ENCODE assay signal across 25 cellular contexts in the genomic region with DNA sequence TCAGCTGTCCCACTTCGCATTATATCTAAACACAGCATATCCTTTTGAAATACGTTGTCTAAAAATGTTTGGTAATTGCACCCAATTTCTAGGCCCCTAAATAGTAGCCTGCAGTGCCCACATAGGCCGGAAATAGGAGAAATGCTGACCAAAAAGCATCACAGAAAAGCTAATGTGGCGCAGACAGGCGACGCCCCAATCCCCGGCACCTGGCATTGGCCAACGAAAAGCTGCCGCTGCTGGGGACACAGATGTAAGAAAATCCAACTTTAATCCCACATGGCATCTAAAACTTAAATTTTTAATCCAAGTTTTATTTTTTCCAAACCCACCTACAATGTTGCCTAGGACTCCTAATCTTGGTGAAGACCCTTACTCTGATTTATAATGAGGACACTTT. TPM values are rescaled to one million over a fixed set of nuclear protein-coding genes. Genes with fewer than 3 reads are reported as not detected.
DNase-seq lines count a peak whose midpoint lies in the region; ATAC-seq and TF ChIP-seq lines count a peak whose summit lies in the region.
"Had no signal": no experiment of that assay in that cellular context is flagged by ENCODE, and none has a peak within 500 bp of the region (broad histone marks: within the 10 kb centered on the region; RNA-seq: fewer than 3 reads in every experiment).

No MANE protein-coding gene starts in this region.

- no peak for TF ChIP-seq CTCF in CD4-positive, alpha-beta T cell (IDR thresholded peaks at IDR 0.05)
- TF ChIP-seq CTCF in psoas muscle (IDR thresholded peaks at IDR 0.05) = no peak
- TF ChIP-seq CTCF in type B pancreatic cell (conservative IDR thresholded peaks at IDR 0.05) = no peak

- H3K9me3 ChIP-seq in CD4-positive, alpha-beta T cell (ENCODE audit: control insufficient read depth, low read length) = no peaks in the 10 kb centered on the region
- H3K9me3 ChIP-seq in psoas muscle = no peaks in the 10 kb centered on the region
- H3K9me3 ChIP-seq: breast epithelium, colonic mucosa, esophagus muscularis mucosa, HAP-1, ovary, upper lobe of left lung had no signal

- intact Hi-C loops in CD4-positive, alpha-beta T cell (cut with DNase I, micrococcal nuclease) = no loop called here
- intact Hi-C loops in psoas muscle (cut with DNase I) = no loop called here

- H3K4me3 ChIP-seq in psoas muscle = peak overlapping the region; percentile 5
- H3K4me3 ChIP-seq: breast epithelium, colonic mucosa, esophagus muscularis mucosa, HAP-1, ovary, upper lobe of left lung had no signal

- peaks cover 58% of the 10 kb centered on the region for H3K4me1 Mint-ChIP-seq in CD4-positive, alpha-beta T cell (ENCODE audit: low read depth)
- peaks cover 44% of the 10 kb centered on the region for H3K4me1 Mint-ChIP-seq in activated naive CD8-positive, alpha-beta T cell treated with anti-CD3 and anti-CD28 coated beads, Interleukin-2, amount 50 U/mL, for 24 hours
- H3K4me1 Mint-ChIP-seq in type B pancreatic cell (ENCODE audit: unreplicated experiment) = peaks cover 15% of the 10 kb centered on the region

- POLR2A ChIA-PET in CD4-positive, alpha-beta T cell (lab: Charles Lee) = no interaction called here

- H3K27ac Mint-ChIP-seq in CD4-positive, alpha-beta T cell = no peak overlapping the region
- H3K27ac Mint-ChIP-seq in activated naive CD8-positive, alpha-beta T cell treated with anti-CD3 and anti-CD28 coated beads, Interleukin-2, amount 50 U/mL, for 24 hours = peak overlapping the region; percentile 15
- H3K27ac Mint-ChIP-seq in type B pancreatic cell = no peak overlapping the region
- H3K27ac Mint-ChIP-seq: activated T-helper 1 cell treated with anti-CD3 and anti-CD28 coated beads, Interleukin-12 subunit alpha, Interleukin-12 subunit beta, Interleukin-2, Interleukin-4 antibody, amounts not matched to agents 30 ng/mL and 10 ng/mL and 1 ng/mL, durations not matched to agents 14 hours and 24 hours and 36 hours had no signal

- H3K4me3 Mint-ChIP-seq in CD4-positive, alpha-beta T cell = peak overlapping the region; percentile 60
- no peak overlapping the region for H3K4me3 Mint-ChIP-seq in activated naive CD8-positive, alpha-beta T cell treated with anti-CD3 and anti-CD28 coated beads, Interleukin-2, amount 50 U/mL, for 24 hours
- H3K4me3 Mint-ChIP-seq in type B pancreatic cell = no peak overlapping the region
- H3K4me3 Mint-ChIP-seq: activated T-helper 1 cell treated with anti-CD3 and anti-CD28 coated beads, Interleukin-12 subunit alpha, Interleukin-12 subunit beta, Interleukin-2, Interleukin-4 antibody, amounts not matched to agents 30 ng/mL and 10 ng/mL and 1 ng/mL, durations not matched to agents 14 hours and 24 hours and 36 hours had no signal

- H3K9me3 Mint-ChIP-seq in CD4-positive, alpha-beta T cell = no peaks in the 10 kb centered on the region
- H3K9me3 Mint-ChIP-seq in activated naive CD8-positive, alpha-beta T cell treated with anti-CD3 and anti-CD28 coated beads, Interleukin-2, amount 50 U/mL, for 24 hours = no peaks in the 10 kb centered on the region
- no peaks in the 10 kb centered on the region for H3K9me3 Mint-ChIP-seq in type B pancreatic cell
- H3K9me3 Mint-ChIP-seq: activated T-helper 1 cell treated with anti-CD3 and anti-CD28 coated beads, Interleukin-12 subunit alpha, Interleukin-12 subunit beta, Interleukin-2, Interleukin-4 antibody, amounts not matched to agents 30 ng/mL and 10 ng/mL and 1 ng/mL, durations not matched to agents 14 hours and 24 hours and 36 hours; immature natural killer cell had no signal

- WGBS in psoas muscle, 3 donors = 35 to 60% (median 38%) methylated on average over 9 of the region's 9 CpGs

- H3K27ac ChIP-seq in CD4-positive, alpha-beta T cell (ENCODE audit: low read depth, low read length) = no peak overlapping the region
- peak overlapping the region; percentile 11 for H3K27ac ChIP-seq in psoas muscle
- H3K27ac ChIP-seq: breast epithelium, C4-2B, colonic mucosa, ovary, upper lobe of left lung had no signal

- H3K4me1 ChIP-seq in psoas muscle = peaks cover 40% of the 10 kb centered on the region

- peak; percentile 53 for DNase-seq in activated effector memory CD4-positive, alpha-beta T cell treated with anti-CD3 and anti-CD28 coated beads, Interleukin-2, amount 50 U/mL, for 16 hours
- DNase-seq in activated effector memory CD4-positive, alpha-beta T cell treated with Interleukin-2 at 50 U/mL for 16 hours = no peak
- no peak for DNase-seq in CD4-positive, alpha-beta T cell
- DNase-seq in activated naive CD8-positive, alpha-beta T cell treated with anti-CD3 and anti-CD28 coated beads, Interleukin-2, amount 50 U/mL, for 24 hours = no peak
- DNase-seq in psoas muscle (no peak), type B pancreatic cell (ENCODE audit: extremely low spot score, unreplicated experiment) (no peak), NCI-H2227 treated with DMSO at 0.1 percent for 48 hours (lab: John Stamatoyannopoulos, UW) (no peak)
- DNase-seq: ACHN, colonic mucosa, EL, foreskin melanocyte, hippocampal formation, immature natural killer cell, mesendoderm, MV-4-11, NCI-H526, ovary, upper lobe of left lung had no signal

- ATAC-seq in CD4-positive, alpha-beta T cell (ENCODE audit: poor library complexity) = no peak
- no peak for ATAC-seq in activated naive CD8-positive, alpha-beta T cell treated with anti-CD3 and anti-CD28 coated beads, Interleukin-2, amount 50 U/mL, for 24 hours
- no peak for ATAC-seq in psoas muscle
- ATAC-seq in HG03175 (IDR thresholded peaks at IDR 0.05; ENCODE audit: unreplicated experiment) = no peak
- ATAC-seq: activated CD4-positive, CD25-positive, alpha-beta regulatory T cell treated with anti-CD3 and anti-CD28 coated beads, Interleukin-2, amount 50 U/mL, for 24 hours had no signal

- CTCF ChIA-PET in CD4-positive, alpha-beta T cell (lab: Charles Lee) = no interaction called here

- peaks cover 12 to 76% of the 10 kb centered on the region in 2 donors for H3K36me3 ChIP-seq in psoas muscle (ENCODE audit: insufficient read depth in 1 of 2, low read depth in 1 of 2)
- H3K36me3 ChIP-seq: ovary had no signal

- peaks cover 93% of the 10 kb centered on the region for H3K36me3 Mint-ChIP-seq in CD4-positive, alpha-beta T cell (ENCODE audit: low read depth)
- H3K36me3 Mint-ChIP-seq in activated naive CD8-positive, alpha-beta T cell treated with anti-CD3 and anti-CD28 coated beads, Interleukin-2, amount 50 U/mL, for 24 hours (ENCODE audit: low read depth) = peaks cover 71% of the 10 kb centered on the region
- H3K36me3 Mint-ChIP-seq in type B pancreatic cell = peaks cover 28% of the 10 kb centered on the region

- H3K27me3 Mint-ChIP-seq in CD4-positive, alpha-beta T cell = no peaks in the 10 kb centered on the region
- peaks cover 3% of the 10 kb centered on the region for H3K27me3 Mint-ChIP-seq in activated naive CD8-positive, alpha-beta T cell treated with anti-CD3 and anti-CD28 coated beads, Interleukin-2, amount 50 U/mL, for 24 hours
- no peaks in the 10 kb centered on the region for H3K27me3 Mint-ChIP-seq in type B pancreatic cell

- H3K27me3 ChIP-seq in CD4-positive, alpha-beta T cell (ENCODE audit: control insufficient read depth, insufficient read depth, low read length) = no peaks in the 10 kb centered on the region
- H3K27me3 ChIP-seq in psoas muscle (ENCODE audit: insufficient read depth in 3 of 3, low read length in 2 of 3) = no peaks in the 10 kb centered on the region
- H3K27me3 ChIP-seq: breast epithelium, colonic mucosa, esophagus muscularis mucosa, ovary, upper lobe of left lung had no signal

RNA-seq across cellular contexts. Expression of a gene that starts 4.0 kb away (rescaled TPM):
- 100 to 1,000 TPM; 238 to 246 TPM for total RNA-seq in CD4-positive, alpha-beta T cell
- total RNA-seq in psoas muscle (10 to 100 TPM; 30.4 to 52.9 (median 45.6) TPM), type B pancreatic cell (ENCODE audit: low replicate concordance) (60.9 and 93.4 TPM in 2 replicates)
- polyA plus RNA-seq in psoas muscle = 10 to 100 TPM; 31.0 to 45.2 (median 31.3) TPM

RNA-seq across cellular contexts. Expression of a gene that starts 4.3 kb away (rescaled TPM):
- total RNA-seq in CD4-positive, alpha-beta T cell = 100 to 1,000 TPM; 195 to 200 TPM
- total RNA-seq in psoas muscle (10 to 100 TPM; 51.3 to 88.9 (median 65.1) TPM), type B pancreatic cell (ENCODE audit: low replicate concordance) (103 and 127 TPM in 2 replicates)
- 10 to 100 TPM; 53.7 to 83.1 (median 61.0) TPM for polyA plus RNA-seq in psoas muscle

RNA-seq across cellular contexts. Expression of a gene that starts 50.8 kb away (rescaled TPM):
- 1 to 10 TPM in 1 of 2 experiments, under 1 TPM in 1; 0.74 to 1.6 TPM for total RNA-seq in CD4-positive, alpha-beta T cell
- total RNA-seq in psoas muscle (under 1 TPM in 3 of 4 donors, not detected in 1; 0.09 to 0.38 (median 0.27) TPM), type B pancreatic cell (ENCODE audit: low replicate concordance) (9.0 and 52.4 TPM in 2 replicates)
- under 1 TPM in 2 of 3 donors, not detected in 1; 0.06 to 0.18 TPM for polyA plus RNA-seq in psoas muscle
